22 cellular contexts compared by ENCODE assay signal in the genomic region with DNA sequence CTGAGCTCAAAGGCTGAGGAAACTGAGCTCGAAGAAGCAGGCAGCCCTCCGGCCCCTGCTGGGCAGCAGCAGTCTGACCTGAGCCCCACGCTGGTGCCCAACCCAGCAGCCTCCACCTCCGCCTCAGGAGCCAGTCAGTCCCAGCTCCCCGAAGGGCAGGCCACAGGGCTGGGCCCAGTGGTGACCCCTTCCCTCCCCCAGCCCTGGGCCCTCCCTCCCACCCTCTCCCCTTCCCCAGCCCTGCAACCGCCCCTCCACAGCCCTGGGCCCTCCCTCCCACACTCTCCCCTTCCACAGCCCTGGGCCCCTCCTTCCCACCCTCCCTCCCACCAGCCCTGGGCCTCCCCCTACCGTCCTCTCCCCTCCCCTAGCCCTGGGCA.
"Had no signal": no experiment of that assay in that cellular context is flagged by ENCODE, and none has a peak within 500 bp of the region (broad histone marks: within the 10 kb centered on the region; RNA-seq: fewer than 3 reads in every experiment).

No MANE protein-coding gene starts in this region.

- H3K36me3 Mint-ChIP-seq: activated naive CD4-positive, alpha-beta T cell treated with anti-CD3 and anti-CD28 coated beads, Interleukin-2, amount 50 U/mL, for 72 hours; brain; memory B cell; stimulated activated naive B cell treated with anti-CD40 and anti-IgM and Interleukin-4, amounts not matched to agents 10 μg/mL and 1 μg/mL and 100 μg/mL, for 72 hours; type B pancreatic cell had no signal

- H3K9me3 Mint-ChIP-seq: activated B cell treated with CpG ODN at 0.5 μM for 24 hours; activated naive CD4-positive, alpha-beta T cell treated with anti-CD3 and anti-CD28 coated beads, Interleukin-2, amount 50 U/mL, for 72 hours; dendritic cell treated with granulocyte-macrophage colony-stimulating factor and Interleukin-4, amounts not matched to agents 40 ng/mL and 50 ng/mL, for 4 days; memory B cell; nephron; stimulated activated naive B cell treated with anti-CD40 and anti-IgM and Interleukin-4, amounts not matched to agents 10 μg/mL and 1 μg/mL and 100 μg/mL, for 72 hours; T-helper 1 cell treated with Interleukin-12 subunit alpha and Interleukin-12 subunit beta and Interleukin-4 antibody, amounts not matched to agents 30 μg/mL and 1 μg/mL, for 36 hours; type B pancreatic cell had no signal

- ATAC-seq: activated CD4-positive, alpha-beta T cell treated with anti-CD3 and anti-CD28 coated beads for 36 hours; activated naive CD4-positive, alpha-beta T cell treated with anti-CD3 and anti-CD28 coated beads, Interleukin-2, amount 50 U/mL, for 72 hours; foreskin keratinocyte; sciatic nerve; stimulated activated naive B cell treated with anti-CD40 and anti-IgM and Interleukin-4, amounts not matched to agents 10 μg/mL and 1 μg/mL and 100 μg/mL, for 72 hours had no signal

- H3K4me3 ChIP-seq: smooth muscle cell, thoracic aorta had no signal

- H3K4me3 Mint-ChIP-seq: activated B cell treated with CpG ODN at 0.5 μM for 24 hours; activated CD4-positive, alpha-beta T cell treated with anti-CD3 and anti-CD28 coated beads for 36 hours; brain; dendritic cell treated with granulocyte-macrophage colony-stimulating factor and Interleukin-4, amounts not matched to agents 40 ng/mL and 50 ng/mL, for 4 days; memory B cell; nephron; stimulated activated naive B cell treated with anti-CD40 and anti-IgM and Interleukin-4, amounts not matched to agents 10 μg/mL and 1 μg/mL and 100 μg/mL, for 72 hours; T-helper 1 cell treated with Interleukin-12 subunit alpha and Interleukin-12 subunit beta and Interleukin-4 antibody, amounts not matched to agents 30 μg/mL and 1 μg/mL, for 36 hours; type B pancreatic cell had no signal

- H3K27ac ChIP-seq: foreskin keratinocyte, thoracic aorta had no signal

- DNase-seq: activated B cell treated with CpG ODN at 0.5 μM for 24 hours; activated CD4-positive, alpha-beta T cell treated with anti-CD3 and anti-CD28 coated beads for 36 hours; activated CD4-positive, alpha-beta T cell treated with anti-CD3 and anti-CD28 coated beads, Interleukin-2, amount 50 U/mL, for 4 hours; activated T-cell treated with anti-CD3 and anti-CD28 coated beads, Interleukin-2, amount 50 U/mL, for 1 hour; caudate nucleus; effector CD8-positive, alpha-beta T cell; erythroblast; foreskin keratinocyte; stimulated activated CD4-positive, alpha-beta T cell treated with anti-CD3 and anti-CD28 coated beads, Interleukin-2, amount 100 ng/mL, for 48 hours; stimulated activated CD8-positive, alpha-beta memory T cell treated with anti-CD3 and anti-CD28 coated beads, Interleukin-4, amount 100 ng/mL, for 48 hours; stimulated activated naive B cell treated with anti-CD40 and anti-IgM and Interleukin-4, amounts not matched to agents 10 μg/mL and 1 μg/mL and 100 μg/mL, for 72 hours; T1000 had no signal

- H3K4me1 ChIP-seq: foreskin keratinocyte had no signal

- H3K36me3 ChIP-seq: thoracic aorta had no signal

- H3K4me1 Mint-ChIP-seq: activated B cell treated with CpG ODN at 0.5 μM for 24 hours; activated CD4-positive, alpha-beta T cell treated with anti-CD3 and anti-CD28 coated beads for 36 hours; memory B cell; nephron; stimulated activated naive B cell treated with anti-CD40 and anti-IgM and Interleukin-4, amounts not matched to agents 10 μg/mL and 1 μg/mL and 100 μg/mL, for 72 hours had no signal

- H3K27ac Mint-ChIP-seq: activated B cell treated with CpG ODN at 0.5 μM for 24 hours; activated CD4-positive, alpha-beta T cell treated with anti-CD3 and anti-CD28 coated beads for 36 hours; activated naive CD4-positive, alpha-beta T cell treated with anti-CD3 and anti-CD28 coated beads, Interleukin-2, amount 50 U/mL, for 72 hours; dendritic cell treated with granulocyte-macrophage colony-stimulating factor and Interleukin-4, amounts not matched to agents 40 ng/mL and 50 ng/mL, for 4 days; memory B cell; nephron; stimulated activated naive B cell treated with anti-CD40 and anti-IgM and Interleukin-4, amounts not matched to agents 10 μg/mL and 1 μg/mL and 100 μg/mL, for 72 hours; T-helper 1 cell treated with Interleukin-12 subunit alpha and Interleukin-12 subunit beta and Interleukin-4 antibody, amounts not matched to agents 30 μg/mL and 1 μg/mL, for 36 hours; type B pancreatic cell had no signal

- H3K4me2 ChIP-seq: smooth muscle cell had no signal

- H3K27me3 Mint-ChIP-seq: brain had no signal

- H3K9me3 ChIP-seq: thoracic aorta had no signal
